In genomic region chr11:118621071-118621815, GRCh38 we compare ENCODE assay signal across 8 cellular contexts. TPM values are rescaled to one million over a fixed set of nuclear protein-coding genes. Genes with fewer than 3 reads are reported as not detected.
DNase-seq lines count a peak whose midpoint lies in the region; ATAC-seq, FAIRE-seq and TF ChIP-seq lines count a peak whose summit lies in the region.

No MANE protein-coding gene starts in this region.

- peak overlapping the region; percentile 95 to 97 (median 97) for H3K27ac ChIP-seq in gastrocnemius medialis

- H3K4me3 Mint-ChIP-seq in immature natural killer cell = peak overlapping the region; percentile 45 to 74 (median 68)

- DNase-seq in EL (peak; percentile 92), NCI-H1436 treated with DMSO at 0.1 percent for 48 hours (lab: John Stamatoyannopoulos, UW) (peak; percentile 35), cerebellum (ENCODE audit: low spot score) (peak; percentile 93), immature natural killer cell (peak in 2 of 3 donors; percentile 9 to 19), gastrocnemius medialis (peak; percentile 54 to 77), GM19239 (ENCODE audit: insufficient read length, low spot score) (no peak)

- H3K4me1 Mint-ChIP-seq in immature natural killer cell = peaks cover 12 to 13% of the 10 kb centered on the region in 2 donors

- ATAC-seq in SK-N-SH treated with all-trans-retinoic acid at 6 μM for 48 hours (peak; percentile 54), gastrocnemius medialis (peak; percentile 27 to 28), GM18517 (IDR thresholded peaks at IDR 0.05; ENCODE audit: unreplicated experiment) (no peak)

- intact Hi-C loops in gastrocnemius medialis (cut with DNase I; ENCODE audit: low total_unique reads) = no loop called here

- no peaks in the 10 kb centered on the region for H3K36me3 Mint-ChIP-seq in immature natural killer cell

- peak in 1 of 2 donors; percentile 56 for TF ChIP-seq POLR2A in gastrocnemius medialis (IDR thresholded peaks at IDR 0.05)

- H3K9me3 Mint-ChIP-seq in immature natural killer cell = no peaks in the 10 kb centered on the region

- no peaks in the 10 kb centered on the region for H3K9me3 ChIP-seq in gastrocnemius medialis

- in situ Hi-C loops in gastrocnemius medialis (cut with MboI; ENCODE audit: low sequenced_read_pairs in 4 of 4) = no loop called here

- H3K27me3 Mint-ChIP-seq in immature natural killer cell (ENCODE audit: low read depth in 3 of 3) = peaks cover 2 to 5% (median 4%) of the 10 kb centered on the region in 3 donors

- peaks cover 0 to 10% of the 10 kb centered on the region in 2 donors for H3K36me3 ChIP-seq in gastrocnemius medialis

- no peaks in the 10 kb centered on the region for H3K27me3 ChIP-seq in gastrocnemius medialis

- H3K4me3 ChIP-seq in gastrocnemius medialis = peak overlapping the region; percentile 46 to 63 (median 59)

- H3K4me1 ChIP-seq in gastrocnemius medialis = peaks cover 52 to 58% of the 10 kb centered on the region in 2 donors

- TF ChIP-seq CTCF in gastrocnemius medialis (IDR thresholded peaks at IDR 0.05 in 4 of 5, conservative IDR thresholded peaks at IDR 0.05 in 1 of 5) = no peak

- FAIRE-seq in GM19239 (lab: Jason Lieb, UNC) = no peak

- H3K27ac Mint-ChIP-seq in immature natural killer cell = peak overlapping the region in 1 of 6 donors; percentile 46

TF ChIP-seq in SK-N-SH treated with all-trans-retinoic acid at 6 μM for 48 hours, 23 proteins besides CTCF, POLR2A, EP300 and RAD21:
- TF ChIP-seq ZFP3 (CRISPR knock-in tag; IDR thresholded peaks at IDR 0.05) (0 out of 2 replicates have a peak, but pooled peaks have one; percentile 11), TSHZ2 (CRISPR knock-in tag; IDR thresholded peaks at IDR 0.05) (no peak)

RNA-seq across cellular contexts. Expression of gene PHLDB1, which starts 13.8 kb away (rescaled TPM):
- total RNA-seq in cerebellum (93.5 TPM), gastrocnemius medialis (10 to 100 TPM; 16.5 to 35.7 (median 22.7) TPM)
- polyA plus RNA-seq in immature natural killer cell = under 1 TPM in 1 of 3 donors, not detected in 2; 0.17 TPM

RNA-seq across cellular contexts. Expression of gene ARCN1, which starts 49.0 kb away (rescaled TPM):
- total RNA-seq in cerebellum (54.4 TPM), gastrocnemius medialis (10 to 100 TPM; 48.7 to 78.7 (median 65.4) TPM)
- polyA plus RNA-seq in immature natural killer cell = 100 to 1,000 TPM in 2 of 3 donors, 10 to 100 TPM in 1; 99.9 to 164 (median 157) TPM

RNA-seq across cellular contexts. Expression of gene IFT46, which starts 55.5 kb away (rescaled TPM):
- 27.6 TPM for total RNA-seq in cerebellum
- 1 to 10 TPM; 5.9 to 8.1 (median 7.4) TPM for polyA plus RNA-seq in immature natural killer cell
- total RNA-seq in gastrocnemius medialis = 10 to 100 TPM; 14.1 to 25.1 (median 15.4) TPM

RNA-seq across cellular contexts. Expression of gene TREH, which starts 58.2 kb away (rescaled TPM):
- total RNA-seq in cerebellum (not detected), gastrocnemius medialis (not detected)
- polyA plus RNA-seq in immature natural killer cell = not detected
